1 cellular context compared by ENCODE assay signal in the genomic region with DNA sequence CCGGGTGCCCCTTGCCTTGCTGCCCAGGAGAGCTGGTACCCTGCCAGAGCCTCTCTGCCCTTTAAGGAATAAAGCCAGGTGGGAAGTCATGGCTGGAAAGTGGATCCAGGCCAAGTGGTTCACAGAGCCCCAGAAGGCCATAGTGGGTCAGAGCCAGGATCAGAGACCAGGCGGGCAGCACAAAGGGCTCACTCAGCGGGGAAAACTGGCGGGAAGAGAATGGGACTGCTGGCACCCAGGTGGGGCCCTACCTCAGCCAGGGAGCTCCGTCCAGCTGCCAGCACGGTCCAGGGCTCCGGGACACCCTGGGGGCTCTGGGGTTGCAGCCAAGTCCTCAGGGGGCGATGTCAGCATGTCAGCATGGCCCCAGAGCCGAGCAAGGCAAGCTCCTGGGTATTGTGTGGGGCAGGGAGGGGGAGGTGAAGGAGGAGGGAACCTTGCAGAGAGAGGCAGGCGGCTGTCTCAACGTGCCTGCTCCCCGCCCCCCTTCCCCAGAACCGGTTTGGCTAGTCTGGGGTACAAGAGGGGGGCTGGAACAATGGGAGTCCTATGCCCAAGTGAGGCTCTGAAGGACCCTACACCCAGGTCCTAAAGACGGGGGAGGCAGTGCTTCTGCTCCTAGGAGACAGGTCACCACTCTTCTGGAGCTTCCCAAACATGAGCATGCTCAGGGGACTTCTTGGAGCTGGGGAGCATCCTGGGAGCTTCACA.
A peak's percentile ranks its signal among the peaks of the same experiment; 100 is the strongest.
TF ChIP-seq lines count a peak whose summit lies in the region.

A gene (minus strand): TSS at position 402 of the 711 bp plus-strand sequence. CDS start 3,598 bp downstream, outside the sequence.

TF ChIP-seq in Ishikawa, 13 proteins besides CTCF, POLR2A, EP300 and RAD21:
- TF ChIP-seq EGR1 (IDR thresholded peaks at IDR 0.05) (no peak), NFIC (IDR thresholded peaks at IDR 0.05) (peak; percentile 99), CREB1 (IDR thresholded peaks at IDR 0.05; ENCODE audit: low read depth) (0 out of 2 replicates have a peak, but pooled peaks have one; percentile 30), ZBTB7A (IDR thresholded peaks at IDR 0.05; ENCODE audit: low read depth) (0 out of 2 replicates have a peak, but pooled peaks have one; percentile 55), YY1 (IDR thresholded peaks at IDR 0.05; ENCODE audit: low read depth) (peak; percentile 56; the same call in 1 of the 2 replicates), CEBPB (IDR thresholded peaks at IDR 0.05) (peak; percentile 17; the same call in 1 of the 2 replicates), TCF12 (IDR thresholded peaks at IDR 0.05; ENCODE audit: low read depth) (peak; percentile 99), FOXM1 (IDR thresholded peaks at IDR 0.05; ENCODE audit: borderline replicate concordance, low read depth) (peak; percentile 85), TAF1 (IDR thresholded peaks at IDR 0.05; ENCODE audit: low read depth) (peak; percentile 29; the same call in 1 of the 2 replicates), TEAD4 (IDR thresholded peaks at IDR 0.05) (peak; percentile 86)
- TF ChIP-seq, protein P1, sequence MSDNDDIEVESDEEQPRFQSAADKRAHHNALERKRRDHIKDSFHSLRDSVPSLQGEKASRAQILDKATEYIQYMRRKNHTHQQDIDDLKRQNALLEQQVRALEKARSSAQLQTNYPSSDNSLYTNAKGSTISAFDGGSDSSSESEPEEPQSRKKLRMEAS (IDR thresholded peaks at IDR 0.05): peak; percentile 87
- TF ChIP-seq, protein P2, sequence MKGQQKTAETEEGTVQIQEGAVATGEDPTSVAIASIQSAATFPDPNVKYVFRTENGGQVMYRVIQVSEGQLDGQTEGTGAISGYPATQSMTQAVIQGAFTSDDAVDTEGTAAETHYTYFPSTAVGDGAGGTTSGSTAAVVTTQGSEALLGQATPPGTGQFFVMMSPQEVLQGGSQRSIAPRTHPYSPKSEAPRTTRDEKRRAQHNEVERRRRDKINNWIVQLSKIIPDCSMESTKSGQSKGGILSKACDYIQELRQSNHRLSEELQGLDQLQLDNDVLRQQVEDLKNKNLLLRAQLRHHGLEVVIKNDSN (IDR thresholded peaks at IDR 0.05): peak; percentile 31; the same call in 1 of the 2 replicates
- TF ChIP-seq, protein P3, sequence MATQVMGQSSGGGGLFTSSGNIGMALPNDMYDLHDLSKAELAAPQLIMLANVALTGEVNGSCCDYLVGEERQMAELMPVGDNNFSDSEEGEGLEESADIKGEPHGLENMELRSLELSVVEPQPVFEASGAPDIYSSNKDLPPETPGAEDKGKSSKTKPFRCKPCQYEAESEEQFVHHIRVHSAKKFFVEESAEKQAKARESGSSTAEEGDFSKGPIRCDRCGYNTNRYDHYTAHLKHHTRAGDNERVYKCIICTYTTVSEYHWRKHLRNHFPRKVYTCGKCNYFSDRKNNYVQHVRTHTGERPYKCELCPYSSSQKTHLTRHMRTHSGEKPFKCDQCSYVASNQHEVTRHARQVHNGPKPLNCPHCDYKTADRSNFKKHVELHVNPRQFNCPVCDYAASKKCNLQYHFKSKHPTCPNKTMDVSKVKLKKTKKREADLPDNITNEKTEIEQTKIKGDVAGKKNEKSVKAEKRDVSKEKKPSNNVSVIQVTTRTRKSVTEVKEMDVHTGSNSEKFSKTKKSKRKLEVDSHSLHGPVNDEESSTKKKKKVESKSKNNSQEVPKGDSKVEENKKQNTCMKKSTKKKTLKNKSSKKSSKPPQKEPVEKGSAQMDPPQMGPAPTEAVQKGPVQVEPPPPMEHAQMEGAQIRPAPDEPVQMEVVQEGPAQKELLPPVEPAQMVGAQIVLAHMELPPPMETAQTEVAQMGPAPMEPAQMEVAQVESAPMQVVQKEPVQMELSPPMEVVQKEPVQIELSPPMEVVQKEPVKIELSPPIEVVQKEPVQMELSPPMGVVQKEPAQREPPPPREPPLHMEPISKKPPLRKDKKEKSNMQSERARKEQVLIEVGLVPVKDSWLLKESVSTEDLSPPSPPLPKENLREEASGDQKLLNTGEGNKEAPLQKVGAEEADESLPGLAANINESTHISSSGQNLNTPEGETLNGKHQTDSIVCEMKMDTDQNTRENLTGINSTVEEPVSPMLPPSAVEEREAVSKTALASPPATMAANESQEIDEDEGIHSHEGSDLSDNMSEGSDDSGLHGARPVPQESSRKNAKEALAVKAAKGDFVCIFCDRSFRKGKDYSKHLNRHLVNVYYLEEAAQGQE (IDR thresholded peaks at IDR 0.05; ENCODE audit: low read depth): no peak; the same call in 1 of the 2 replicates
TF ChIP-seq in Ishikawa: peak in this region for 11.
